In genomic region chr3:87077354-87077753, GRCh38 we compare ENCODE assay signal across 22 cellular contexts.
DNase-seq lines count a peak whose midpoint lies in the region; ATAC-seq, FAIRE-seq and TF ChIP-seq lines count a peak whose summit lies in the region.
"Had no signal": no experiment of that assay in that cellular context is flagged by ENCODE, and none has a peak within 500 bp of the region (broad histone marks: within the 10 kb centered on the region; RNA-seq: fewer than 3 reads in every experiment).

No MANE protein-coding gene starts in this region.

- no peak overlapping the region for H3K4me3 ChIP-seq in astrocyte (ENCODE audit: insufficient read depth, low read depth, low read length)
- H3K4me3 ChIP-seq in mesendoderm (ENCODE audit: low read length): no peak overlapping the region
- H3K4me3 ChIP-seq in lower lobe of right lung: no peak overlapping the region
- H3K4me3 ChIP-seq: Peyer's patch had no signal

- no peaks in the 10 kb centered on the region for H3K27me3 Mint-ChIP-seq in HFFc6 (ENCODE audit: insufficient read depth)
- H3K27me3 Mint-ChIP-seq in astrocyte (ENCODE audit: low read depth, unreplicated experiment): no peaks in the 10 kb centered on the region
- H3K27me3 Mint-ChIP-seq in activated CD8-positive, alpha-beta T cell treated with anti-CD3 and anti-CD28 coated beads, Interleukin-2, amount 10 ng/mL, durations not matched to agents 7 days and 5 days (ENCODE audit: low read depth): no peaks in the 10 kb centered on the region

- H3K79me2 ChIP-seq in astrocyte (ENCODE audit: insufficient read depth, low read length): no peaks in the 10 kb centered on the region
- H3K79me2 ChIP-seq in mesendoderm (ENCODE audit: control insufficient read depth, insufficient read depth, low read length): no peaks in the 10 kb centered on the region

- no peak overlapping the region for H2BK120ac ChIP-seq in mesendoderm (ENCODE audit: low read depth, low read length)

- H3K4me3 Mint-ChIP-seq in HFFc6: no peak overlapping the region
- no peak overlapping the region for H3K4me3 Mint-ChIP-seq in astrocyte (ENCODE audit: unreplicated experiment)
- no peak overlapping the region for H3K4me3 Mint-ChIP-seq in activated CD8-positive, alpha-beta T cell treated with anti-CD3 and anti-CD28 coated beads, Interleukin-2, amount 10 ng/mL, durations not matched to agents 7 days and 5 days

- H3K23ac ChIP-seq in mesendoderm (ENCODE audit: low read length): no peak overlapping the region

- H3K4me2 ChIP-seq in astrocyte (ENCODE audit: low read length): no peak overlapping the region
- no peak overlapping the region for H3K4me2 ChIP-seq in mesendoderm (ENCODE audit: low read length)

- no peak overlapping the region for H3K56ac ChIP-seq in mesendoderm (ENCODE audit: low read length)

- no peak overlapping the region for H2BK15ac ChIP-seq in mesendoderm (replicated peaks; ENCODE audit: low read depth)

- no peaks in the 10 kb centered on the region for H4K20me1 ChIP-seq in astrocyte (ENCODE audit: insufficient read depth, low read length)

- CTCF ChIA-PET in activated CD8-positive, alpha-beta T cell treated with anti-CD3 and anti-CD28 coated beads, Interleukin-2, amount 10 ng/mL, durations not matched to agents 7 days and 5 days (lab: Charles Lee): no interaction called here

- no peak overlapping the region for H2AK5ac ChIP-seq in mesendoderm (ENCODE audit: low read length)

- H3K27me3 ChIP-seq in astrocyte (ENCODE audit: insufficient read depth, low read length) (no peaks in the 10 kb centered on the region), mesendoderm (ENCODE audit: insufficient read depth, low read length, poor library complexity) (no peaks in the 10 kb centered on the region), lower lobe of right lung (ENCODE audit: low read depth) (no peaks in the 10 kb centered on the region)
- H3K27me3 ChIP-seq: Peyer's patch had no signal

- H3K36me3 ChIP-seq in astrocyte (ENCODE audit: insufficient read depth, low read length) (no peaks in the 10 kb centered on the region), mesendoderm (ENCODE audit: control insufficient read depth, insufficient read depth, low read length) (no peaks in the 10 kb centered on the region), lower lobe of right lung (no peaks in the 10 kb centered on the region)
- H3K36me3 ChIP-seq: BE2C, Peyer's patch had no signal

- no peak overlapping the region for H2BK5ac ChIP-seq in mesendoderm (ENCODE audit: low read length)

- H3K27ac Mint-ChIP-seq in HFFc6: peak overlapping the region; percentile 29
- peak overlapping the region; percentile 79 for H3K27ac Mint-ChIP-seq in astrocyte (ENCODE audit: unreplicated experiment)
- H3K27ac Mint-ChIP-seq in activated CD8-positive, alpha-beta T cell treated with anti-CD3 and anti-CD28 coated beads, Interleukin-2, amount 10 ng/mL, durations not matched to agents 7 days and 5 days: no peak overlapping the region

- H3K36me3 Mint-ChIP-seq in HFFc6 (ENCODE audit: low read depth) (no peaks in the 10 kb centered on the region), astrocyte (ENCODE audit: low read depth, unreplicated experiment) (no peaks in the 10 kb centered on the region)
- H3K36me3 Mint-ChIP-seq in activated CD8-positive, alpha-beta T cell treated with anti-CD3 and anti-CD28 coated beads, Interleukin-2, amount 10 ng/mL, durations not matched to agents 7 days and 5 days (ENCODE audit: low read depth): no peaks in the 10 kb centered on the region

- H2AFZ ChIP-seq in astrocyte (ENCODE audit: low read depth, low read length): no peak overlapping the region

- no peak overlapping the region for H3K9ac ChIP-seq in astrocyte (ENCODE audit: low read length)
- H3K9ac ChIP-seq in mesendoderm (ENCODE audit: low read length): no peak overlapping the region

- H3K4me1 Mint-ChIP-seq in HFFc6 (ENCODE audit: low read depth): peaks cover 13% of the 10 kb centered on the region
- H3K4me1 Mint-ChIP-seq in astrocyte (ENCODE audit: low read depth, unreplicated experiment): peaks cover 9% of the 10 kb centered on the region
- no peaks in the 10 kb centered on the region for H3K4me1 Mint-ChIP-seq in activated CD8-positive, alpha-beta T cell treated with anti-CD3 and anti-CD28 coated beads, Interleukin-2, amount 10 ng/mL, durations not matched to agents 7 days and 5 days (ENCODE audit: low read depth)

- H3K18ac ChIP-seq in mesendoderm (ENCODE audit: low read length): no peak overlapping the region

- WGBS in mesendoderm (ENCODE audit: extremely low coverage, insufficient coverage, low lambda C conversion rate): no CpG with 5 or more reads among the region's 2 CpGs

- POLR2A ChIA-PET in activated CD8-positive, alpha-beta T cell treated with anti-CD3 and anti-CD28 coated beads, Interleukin-2, amount 10 ng/mL, durations not matched to agents 7 days and 5 days (lab: Charles Lee): no interaction called here

- ATAC-seq in activated CD8-positive, alpha-beta T cell treated with anti-CD3 and anti-CD28 coated beads, Interleukin-2, amount 10 ng/mL, durations not matched to agents 7 days and 5 days: no peak
- ATAC-seq in lower lobe of right lung: no peak

- intact Hi-C loops in lower lobe of right lung (cut with DNase I): no loop called here

- TF ChIP-seq CTCF in HFFc6 (IDR thresholded peaks at IDR 0.05): no peak
- TF ChIP-seq CTCF in astrocyte (IDR thresholded peaks at IDR 0.05; ENCODE audit: insufficient read depth, low read depth, low read length): no peak
- no peak for TF ChIP-seq CTCF in lower lobe of right lung (IDR thresholded peaks at IDR 0.05)

- H4K8ac ChIP-seq in mesendoderm (ENCODE audit: low read depth, low read length): no peak overlapping the region

- H3K27ac ChIP-seq in astrocyte (ENCODE audit: low read depth, low read length) (no peak overlapping the region), mesendoderm (ENCODE audit: low read depth, low read length) (no peak overlapping the region), lower lobe of right lung (no peak overlapping the region)
- H3K27ac ChIP-seq: Peyer's patch had no signal

- FAIRE-seq in astrocyte (lab: Jason Lieb, UNC): no peak
- FAIRE-seq: GM18507 had no signal

- no peak overlapping the region for H3K4ac ChIP-seq in mesendoderm (ENCODE audit: low read depth, low read length)

- no peaks in the 10 kb centered on the region for H3K79me1 ChIP-seq in mesendoderm (ENCODE audit: low read length)

- no peaks in the 10 kb centered on the region for H3K9me3 Mint-ChIP-seq in HFFc6
- no peaks in the 10 kb centered on the region for H3K9me3 Mint-ChIP-seq in astrocyte (ENCODE audit: unreplicated experiment)
- no peaks in the 10 kb centered on the region for H3K9me3 Mint-ChIP-seq in activated CD8-positive, alpha-beta T cell treated with anti-CD3 and anti-CD28 coated beads, Interleukin-2, amount 10 ng/mL, durations not matched to agents 7 days and 5 days (ENCODE audit: insufficient read depth)

- no peak overlapping the region for H4K5ac ChIP-seq in mesendoderm (ENCODE audit: low read length)

- DNase-seq in HFFc6 (no peak), astrocyte (ENCODE audit: low read depth) (no peak), mesendoderm (peak; percentile 27), GM03348 (ENCODE audit: low spot score) (no peak), lower lobe of right lung (no peak), NCI-H524 treated with DMSO at 0.1 percent for 48 hours (lab: John Stamatoyannopoulos, UW) (no peak)
- DNase-seq in activated CD8-positive, alpha-beta T cell treated with anti-CD3 and anti-CD28 coated beads, Interleukin-2, amount 10 ng/mL, durations not matched to agents 7 days and 5 days: no peak
- DNase-seq: BE2C, DMS153, DND-41, GOT3, KG1, MM.1S, NCI-H1048, NCI-H1417, NCI-H1694, NCI-H2029 treated with DMSO at 0.1 percent for 48 hours, NCI-H2227 treated with DMSO at 0.1 percent for 48 hours, NCI-H69, Peyer's patch, SHP77 treated with DMSO at 0.1 percent for 48 hours had no signal

- H3K9me3 ChIP-seq in astrocyte (ENCODE audit: insufficient read depth, low read depth, low read length): no peaks in the 10 kb centered on the region
- H3K9me3 ChIP-seq in lower lobe of right lung: no peaks in the 10 kb centered on the region
- H3K9me3 ChIP-seq: BE2C, Peyer's patch had no signal

- H3K4me1 ChIP-seq in astrocyte (ENCODE audit: insufficient read depth, low read length) (peaks cover 5% of the 10 kb centered on the region), mesendoderm (ENCODE audit: control insufficient read depth, low read depth, low read length) (no peaks in the 10 kb centered on the region), lower lobe of right lung (no peaks in the 10 kb centered on the region)
- H3K4me1 ChIP-seq: BE2C, Peyer's patch had no signal
